32 cellular contexts compared by ENCODE assay signal in genomic region chr12:129870146-129870545, GRCh38. TPM values are rescaled to one million over a fixed set of nuclear protein-coding genes. Genes with fewer than 3 reads are reported as not detected.
"Had no signal": no experiment of that assay in that cellular context is flagged by ENCODE, and none has a peak within 500 bp of the region (broad histone marks: within the 10 kb centered on the region; RNA-seq: fewer than 3 reads in every experiment).

No MANE protein-coding gene starts in this region.

- H3K9me3 ChIP-seq: gastrocnemius medialis, ovary, psoas muscle, thyroid gland, vagina had no signal

- H3K27me3 ChIP-seq: gastrocnemius medialis, ovary, sigmoid colon, stomach, thyroid gland, vagina had no signal

- DNase-seq: cortex of kidney; effector CD4-positive, alpha-beta T cell; foreskin fibroblast; gastrocnemius medialis; head of caudate nucleus; kidney; mesenchymal stem cell; midbrain; naive thymus-derived CD4-positive, alpha-beta T cell; nucleus accumbens; ovary; posterior cingulate gyrus; psoas muscle; right cardiac atrium; sigmoid colon; stimulated activated CD4-positive, alpha-beta T cell treated with anti-CD3 and anti-CD28 coated beads, Interleukin-2, amount 100 ng/mL, for 24 hours; stimulated activated CD4-positive, alpha-beta T cell treated with anti-CD3 and anti-CD28 coated beads, Interleukin-4, amount 100 ng/mL, for 24 hours; stimulated activated naive CD4-positive, alpha-beta T cell treated with Interleukin-2 at 50 U/mL for 16 hours; stomach; thyroid gland; trophoblast cell had no signal

- H3K36me3 Mint-ChIP-seq: naive thymus-derived CD4-positive, alpha-beta T cell; stimulated activated effector memory CD8-positive, alpha-beta T cell treated with anti-CD3 and anti-CD28 coated beads, Interleukin-12 subunit alpha, Interleukin-12 subunit beta, amount 100 ng/mL, for 72 hours had no signal

- H3K27ac ChIP-seq: epithelial cell of prostate, gastrocnemius medialis, ovary, psoas muscle, sigmoid colon, stomach, thyroid gland, vagina had no signal

- H3K4me3 ChIP-seq: gastrocnemius medialis, ovary, psoas muscle, sigmoid colon, stomach, thyroid gland, vagina had no signal

- H3K27ac Mint-ChIP-seq: naive thymus-derived CD4-positive, alpha-beta T cell; nephron; stimulated activated effector memory CD8-positive, alpha-beta T cell treated with anti-CD3 and anti-CD28 coated beads, Interleukin-12 subunit alpha, Interleukin-12 subunit beta, amount 100 ng/mL, for 72 hours had no signal

- H3K4me3 Mint-ChIP-seq: naive thymus-derived CD4-positive, alpha-beta T cell; nephron; stimulated activated effector memory CD8-positive, alpha-beta T cell treated with anti-CD3 and anti-CD28 coated beads, Interleukin-12 subunit alpha, Interleukin-12 subunit beta, amount 100 ng/mL, for 72 hours had no signal

- H3K4me1 ChIP-seq: gastrocnemius medialis, psoas muscle, sigmoid colon, stomach, thyroid gland, vagina had no signal

- ATAC-seq: esophagus mucosa; gastrocnemius medialis; left lobe of liver; naive thymus-derived CD4-positive, alpha-beta T cell; psoas muscle; right cardiac atrium; stimulated activated effector memory CD8-positive, alpha-beta T cell treated with anti-CD3 and anti-CD28 coated beads, Interleukin-12 subunit alpha, Interleukin-12 subunit beta, amount 100 ng/mL, for 72 hours had no signal

- H3K4me1 Mint-ChIP-seq: naive thymus-derived CD4-positive, alpha-beta T cell; nephron; stimulated activated effector memory CD8-positive, alpha-beta T cell treated with anti-CD3 and anti-CD28 coated beads, Interleukin-12 subunit alpha, Interleukin-12 subunit beta, amount 100 ng/mL, for 72 hours had no signal

- H3K36me3 ChIP-seq: gastrocnemius medialis, ovary, sigmoid colon, stomach, thyroid gland, vagina had no signal

RNA-seq across cellular contexts. Expression of gene TMEM132D, which starts 33.7 kb away (rescaled TPM):
- total RNA-seq: dermis microvascular lymphatic vessel endothelial cell; esophagus mucosa; gastrocnemius medialis; left lobe of liver; lung microvascular endothelial cell; mucosa of gallbladder; naive thymus-derived CD4-positive, alpha-beta T cell; ovary; psoas muscle; right cardiac atrium; subcutaneous adipose tissue; thyroid gland; ureter; vagina had no signal
